27 cellular contexts compared by ENCODE assay signal in the genomic region with DNA sequence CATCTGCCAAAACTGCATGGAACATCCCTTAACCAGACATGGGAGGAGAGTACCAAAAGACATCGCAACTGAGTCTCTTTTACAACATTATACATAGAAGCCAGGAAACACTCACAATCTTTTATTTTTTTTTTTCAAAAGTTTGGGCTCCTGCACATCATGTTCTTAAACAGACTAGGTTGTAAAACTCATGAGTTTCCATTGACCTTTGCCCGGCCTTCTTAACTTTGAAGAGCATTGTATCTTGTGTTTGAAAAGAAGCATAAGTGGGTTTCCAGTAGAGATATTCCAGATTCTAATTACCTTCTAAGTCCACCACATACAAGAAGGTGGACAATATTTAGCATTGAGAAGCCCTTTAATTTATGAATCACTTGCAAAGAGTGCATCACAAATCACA.
"Had no signal": no experiment of that assay in that cellular context is flagged by ENCODE, and none has a peak within 500 bp of the region (broad histone marks: within the 10 kb centered on the region; RNA-seq: fewer than 3 reads in every experiment).

No MANE protein-coding gene starts in this region.

- H3K36me3 ChIP-seq: brain microvascular endothelial cell, esophagus squamous epithelium, gastrocnemius medialis had no signal

- ATAC-seq: activated T-cell treated with anti-CD3 and anti-CD28 coated beads, Interleukin-2, amount 50 U/mL, for 4 hours; activated T-helper 17 cell treated with anti-CD3 and anti-CD28 coated beads, Interleukin-2, amount 50 U/mL, for 72 hours; effector memory CD8-positive, alpha-beta T cell; foreskin keratinocyte; WTC11 had no signal

- H3K4me3 ChIP-seq: esophagus squamous epithelium, gastrocnemius medialis had no signal

- H3K27me3 ChIP-seq: brain microvascular endothelial cell, esophagus squamous epithelium, foreskin keratinocyte, gastrocnemius medialis had no signal

- DNase-seq: activated CD4-positive, alpha-beta memory T cell treated with anti-CD3 and anti-CD28 coated beads, Interleukin-2, amount 10 ng/mL, durations not matched to agents 7 days and 5 days; activated CD4-positive, alpha-beta T cell treated with anti-CD3 and anti-CD28 coated beads for 1 hour; activated CD4-positive, alpha-beta T cell treated with anti-CD3 and anti-CD28 coated beads for 4 hours; activated CD4-positive, alpha-beta T cell treated with anti-CD3 and anti-CD28 coated beads, Interleukin-2, amount 10 ng/mL, durations not matched to agents 7 days and 5 days; activated CD4-positive, alpha-beta T cell treated with anti-CD3 and anti-CD28 coated beads, Interleukin-2, amount 50 U/mL, for 4 hours; activated CD8-positive, alpha-beta memory T cell treated with anti-CD3 and anti-CD28 coated beads, Interleukin-2, amount 50 U/mL, for 48 hours; activated effector memory CD4-positive, alpha-beta T cell treated with Interleukin-2 at 50 U/mL for 16 hours; activated gamma-delta T cell treated with Interleukin-2 at 50 U/mL for 16 hours; activated naive CD4-positive, alpha-beta T cell treated with anti-CD3 and anti-CD28 coated beads, Interleukin-2, amount 50 U/mL, for 16 hours; activated naive CD4-positive, alpha-beta T cell treated with Interleukin-2 at 50 U/mL for 16 hours; activated T-cell treated with anti-CD3 and anti-CD28 coated beads, Interleukin-2, amount 50 U/mL, for 4 hours; amniotic stem cell; anterior cingulate cortex; brain microvascular endothelial cell; caudate nucleus; cortex of kidney; dermis blood vessel endothelial cell; effector CD4-positive, alpha-beta T cell; effector memory CD8-positive, alpha-beta T cell; esophagus squamous epithelium; foreskin keratinocyte; gastrocnemius medialis; T-helper 2 cell had no signal

- H3K27ac ChIP-seq: brain microvascular endothelial cell, epithelial cell of prostate, esophagus squamous epithelium, foreskin keratinocyte, gastrocnemius medialis, VCaP had no signal

- H3K9me3 ChIP-seq: gastrocnemius medialis had no signal

- H3K4me1 ChIP-seq: gastrocnemius medialis had no signal
